Comparison of ENCODE assay signal across 12 cellular contexts in genomic region chr1:34500451-34500850, GRCh38.
DNase-seq lines count a peak whose midpoint lies in the region; ATAC-seq, FAIRE-seq and TF ChIP-seq lines count a peak whose summit lies in the region.
"Had no signal": no experiment of that assay in that cellular context is flagged by ENCODE, and none has a peak within 500 bp of the region (broad histone marks: within the 10 kb centered on the region; RNA-seq: fewer than 3 reads in every experiment).

No MANE protein-coding gene starts in this region.

- no peaks in the 10 kb centered on the region for H3K4me1 Mint-ChIP-seq in stimulated activated naive B cell treated with anti-CD40 and anti-IgM and Interleukin-4, amounts not matched to agents 10 μg/mL and 1 μg/mL and 100 μg/mL, for 72 hours
- H3K4me1 Mint-ChIP-seq: naive B cell had no signal

- no peak overlapping the region for H3K27ac ChIP-seq in heart left ventricle

- WGBS in heart left ventricle, 4 donors = 3 to 12% (median 6%) methylated on average over 6 of the region's 6 CpGs

- no peaks in the 10 kb centered on the region for H3K9me3 ChIP-seq in heart left ventricle

- peaks cover 0 to 5% (median 0%) of the 10 kb centered on the region in 9 donors for H3K27me3 ChIP-seq in heart left ventricle

- ATAC-seq in heart left ventricle (no peak), Right ventricle myocardium superior (ENCODE audit: poor library complexity) (no peak), left cardiac atrium (no peak)
- ATAC-seq in stimulated activated naive B cell treated with anti-CD40 and anti-IgM and Interleukin-4, amounts not matched to agents 10 μg/mL and 1 μg/mL and 100 μg/mL, for 72 hours (replicated peaks) = no peak
- ATAC-seq: CD8-positive, alpha-beta T cell had no signal

- TF ChIP-seq CTCF in heart left ventricle (IDR thresholded peaks at IDR 0.05) = no peak

- no peak overlapping the region for H3K4me3 Mint-ChIP-seq in stimulated activated naive B cell treated with anti-CD40 and anti-IgM and Interleukin-4, amounts not matched to agents 10 μg/mL and 1 μg/mL and 100 μg/mL, for 72 hours
- H3K4me3 Mint-ChIP-seq: activated naive CD8-positive, alpha-beta T cell; CD8-positive, alpha-beta T cell; naive B cell had no signal

- H3K9me3 Mint-ChIP-seq in stimulated activated naive B cell treated with anti-CD40 and anti-IgM and Interleukin-4, amounts not matched to agents 10 μg/mL and 1 μg/mL and 100 μg/mL, for 72 hours = peaks cover 0 to 1% of the 10 kb centered on the region in 2 donors

- no peak overlapping the region for H3K4me3 ChIP-seq in heart left ventricle

- peaks cover 0 to 9% of the 10 kb centered on the region in 2 donors for H3K27me3 Mint-ChIP-seq in stimulated activated naive B cell treated with anti-CD40 and anti-IgM and Interleukin-4, amounts not matched to agents 10 μg/mL and 1 μg/mL and 100 μg/mL, for 72 hours

- no peak for FAIRE-seq in urothelium cell line (lab: Jason Lieb, UNC)

- no peak for TF ChIP-seq POLR2A in heart left ventricle (IDR thresholded peaks at IDR 0.05)

- no peaks in the 10 kb centered on the region for H3K36me3 ChIP-seq in heart left ventricle

- no peaks in the 10 kb centered on the region for H3K36me3 Mint-ChIP-seq in stimulated activated naive B cell treated with anti-CD40 and anti-IgM and Interleukin-4, amounts not matched to agents 10 μg/mL and 1 μg/mL and 100 μg/mL, for 72 hours
- H3K36me3 Mint-ChIP-seq: activated naive CD8-positive, alpha-beta T cell; CD8-positive, alpha-beta T cell; naive B cell had no signal

- no peak overlapping the region for H3K27ac Mint-ChIP-seq in stimulated activated naive B cell treated with anti-CD40 and anti-IgM and Interleukin-4, amounts not matched to agents 10 μg/mL and 1 μg/mL and 100 μg/mL, for 72 hours
- H3K27ac Mint-ChIP-seq: activated naive CD8-positive, alpha-beta T cell; CD8-positive, alpha-beta T cell; naive B cell had no signal

- H3K4me1 ChIP-seq in heart left ventricle = no peaks in the 10 kb centered on the region

- DNase-seq in heart left ventricle = peak in 3 of 5 donors; percentile 25 to 59 (median 31)
- no peak for DNase-seq in Right ventricle myocardium superior
- DNase-seq in RPMI8226 = peak; percentile 38
- DNase-seq in left cardiac atrium = peak; percentile 34
- DNase-seq in urothelium cell line (ENCODE audit: low spot score) = peak; percentile 60
- DNase-seq in NCI-H2196 treated with DMSO at 0.1 percent for 48 hours (lab: John Stamatoyannopoulos, UW; ENCODE audit: unreplicated experiment) = no peak
- no peak for DNase-seq in occipital lobe (lab: John Stamatoyannopoulos, UW)
- no peak for DNase-seq in stimulated activated naive B cell treated with anti-CD40 and anti-IgM and Interleukin-4, amounts not matched to agents 10 μg/mL and 1 μg/mL and 100 μg/mL, for 72 hours
- DNase-seq: CD8-positive, alpha-beta T cell; naive B cell; NCI-H1694 had no signal

- intact Hi-C loops in heart left ventricle (cut with DNase I) = no loop called here
- intact Hi-C loops in Right ventricle myocardium superior (cut with DNase I) = no loop called here
- intact Hi-C loops in left cardiac atrium (cut with DNase I) = no loop called here

Comparison
In these comparisons a context has a peak if more than half of its experiments do, and no peak if none do; other contexts are left out.
1. DNase-seq: peak in heart left ventricle (3 of 5), RPMI8226 (single experiment), left cardiac atrium (single experiment) and urothelium cell line (single experiment); none in Right ventricle myocardium superior (single experiment), NCI-H2196 treated with DMSO at 0.1 percent for 48 hours (single experiment), occipital lobe (single experiment) and stimulated activated naive B cell treated with anti-CD40 and anti-IgM and Interleukin-4, amounts not matched to agents 10 μg/mL and 1 μg/mL and 100 μg/mL, for 72 hours (single experiment).